In genomic region chr14:103385153-103385993, GRCh38 we compare ENCODE assay signal across 8 cellular contexts. TPM values are rescaled to one million over a fixed set of nuclear protein-coding genes. Genes with fewer than 3 reads are reported as not detected.
DNase-seq lines count a peak whose midpoint lies in the region; ATAC-seq and TF ChIP-seq lines count a peak whose summit lies in the region.

TSS of gene MARK3 (plus strand) at chr14:103385415. CDS start at chr14:103386030, 615 bp downstream.

- TF ChIP-seq EP300 in gastroesophageal sphincter (IDR thresholded peaks at IDR 0.05), result no peak

- peaks cover 12% of the 10 kb centered on the region; the same call in 1 of the 2 replicates for H3K36me3 ChIP-seq in SK-N-MC (ENCODE audit: insufficient read depth, low read length)
- H3K36me3 ChIP-seq in gastroesophageal sphincter, result no peaks in the 10 kb centered on the region
- H3K36me3 ChIP-seq in neutrophil, result no peaks in the 10 kb centered on the region

- H3K36me3 Mint-ChIP-seq in activated naive CD4-positive, alpha-beta T cell treated with anti-CD3 and anti-CD28 coated beads, Interleukin-2, amount 10 ng/mL, durations not matched to agents 7 days and 5 days, result peaks cover 18% of the 10 kb centered on the region

- H3K27me3 ChIP-seq in gastroesophageal sphincter (no peaks in the 10 kb centered on the region), neutrophil (no peaks in the 10 kb centered on the region)

- TF ChIP-seq POLR2A in NB4 (IDR thresholded peaks at IDR 0.05; ENCODE audit: extremely low read depth, insufficient read length) (peak; percentile 77), gastroesophageal sphincter (IDR thresholded peaks at IDR 0.05) (peak; percentile 86 to 93)

- WGBS in gastroesophageal sphincter (ENCODE audit: low coverage in 1 of 2), 2 donors, result 0% methylated on average over 14 of the region's 97 CpGs; no CpG with 5 or more reads in 1 of the 2 donors

- H3K4me1 ChIP-seq in gastroesophageal sphincter (peaks cover 0 to 36% (median 21%) of the 10 kb centered on the region in 3 donors), neutrophil (ENCODE audit: control insufficient read depth in 1 of 2, insufficient read depth in 1 of 2, low read depth in 1 of 2, low read length in 1 of 2) (peaks cover 67 to 68% of the 10 kb centered on the region in 2 experiments)

- H3K9me3 ChIP-seq in SK-N-MC (ENCODE audit: low read depth, low read length) (no peaks in the 10 kb centered on the region), gastroesophageal sphincter (no peaks in the 10 kb centered on the region), neutrophil (no peaks in the 10 kb centered on the region)

- CTCF ChIA-PET in GM10248 (lab: Yijun Ruan, JAX), result interaction anchor here (0.9 to 4.7 kb wide), 2 partner anchors 8 to 41 kb away, joined by 3 to 30 read pairs; no protein-coding TSS in a partner anchor
- CTCF ChIA-PET in activated naive CD4-positive, alpha-beta T cell treated with anti-CD3 and anti-CD28 coated beads, Interleukin-2, amount 10 ng/mL, durations not matched to agents 7 days and 5 days (lab: Charles Lee), result interaction anchor here (1.0 kb wide), 1 partner anchor 7 kb away, joined by 4 read pairs; no protein-coding TSS in a partner anchor

- H3K27me3 Mint-ChIP-seq in activated naive CD4-positive, alpha-beta T cell treated with anti-CD3 and anti-CD28 coated beads, Interleukin-2, amount 10 ng/mL, durations not matched to agents 7 days and 5 days, result peaks cover 21% of the 10 kb centered on the region

- H3K4me3 ChIP-seq in NB4 (ENCODE audit: low read depth, low read length), result peak within 1 kb of the TSS; percentile 92
- H3K4me3 ChIP-seq in SK-N-MC, result peak within 1 kb of the TSS; percentile 91
- peak within 1 kb of the TSS; percentile 80 to 91 for H3K4me3 ChIP-seq in gastroesophageal sphincter
- H3K4me3 ChIP-seq in neutrophil (ENCODE audit: low read depth in 1 of 2, low read length in 1 of 2), result peak within 1 kb of the TSS; percentile 84 to 94

- H3K4me1 Mint-ChIP-seq in activated naive CD4-positive, alpha-beta T cell treated with anti-CD3 and anti-CD28 coated beads, Interleukin-2, amount 10 ng/mL, durations not matched to agents 7 days and 5 days, result peaks cover 42% of the 10 kb centered on the region

- no peaks in the 10 kb centered on the region for H3K9me3 Mint-ChIP-seq in activated naive CD4-positive, alpha-beta T cell treated with anti-CD3 and anti-CD28 coated beads, Interleukin-2, amount 10 ng/mL, durations not matched to agents 7 days and 5 days

- DNase-seq in GM10248 (ENCODE audit: extremely low spot score) (peak; percentile 99), NB4 (ENCODE audit: low read depth) (peak; percentile 98), SK-N-MC (ENCODE audit: low read depth, low spot score) (no peak), substantia nigra (lab: John Stamatoyannopoulos, UW) (peak; percentile 85 to 99 (median 96))
- peak; percentile 98 for DNase-seq in activated naive CD4-positive, alpha-beta T cell treated with anti-CD3 and anti-CD28 coated beads, Interleukin-2, amount 10 ng/mL, durations not matched to agents 7 days and 5 days

- H3K4me3 Mint-ChIP-seq in activated naive CD4-positive, alpha-beta T cell treated with anti-CD3 and anti-CD28 coated beads, Interleukin-2, amount 10 ng/mL, durations not matched to agents 7 days and 5 days, result peak within 1 kb of the TSS; percentile 93

- H3K27ac ChIP-seq in SK-N-MC, result peak within 1 kb of the TSS; percentile 90
- H3K27ac ChIP-seq in gastroesophageal sphincter, result peak within 1 kb of the TSS; percentile 92 to 100 (median 98)
- peak within 1 kb of the TSS; percentile 93 for H3K27ac ChIP-seq in neutrophil
- H3K27ac ChIP-seq in substantia nigra (ENCODE audit: low read depth, low read length, poor library complexity, severe bottlenecking), result peak within 1 kb of the TSS; percentile 97

- peak within 1 kb of the TSS; percentile 89 for H3K9ac ChIP-seq in SK-N-MC (ENCODE audit: insufficient read length)

- TF ChIP-seq CTCF in GM10248 (IDR thresholded peaks at IDR 0.05; ENCODE audit: control extremely low read depth, extremely low read depth, low read depth, missing control alignments) (no peak), NB4 (IDR thresholded peaks at IDR 0.05; ENCODE audit: low read depth, low read length) (peak; percentile 9), gastroesophageal sphincter (IDR thresholded peaks at IDR 0.05) (peak in 3 of 4 experiments; percentile 33 to 42 (median 36)), neutrophil (IDR thresholded peaks at IDR 0.05) (peak; percentile 71)

- peak; percentile 96 for ATAC-seq in HG02571 (IDR thresholded peaks at IDR 0.05; ENCODE audit: unreplicated experiment)
- ATAC-seq in gastroesophageal sphincter, result peak; percentile 99

- POLR2A ChIA-PET in GM10248 (lab: Yijun Ruan, JAX), result no interaction called here

- H3K27ac Mint-ChIP-seq in activated naive CD4-positive, alpha-beta T cell treated with anti-CD3 and anti-CD28 coated beads, Interleukin-2, amount 10 ng/mL, durations not matched to agents 7 days and 5 days, result peak within 1 kb of the TSS; percentile 98

RNA-seq across cellular contexts. Expression of gene MARK3, which starts in this region (rescaled TPM):
- 100 to 1,000 TPM in 1 of 4 donors, 10 to 100 TPM in 3; 65.1 to 127 (median 70.4) TPM for total RNA-seq in gastroesophageal sphincter
